8 cellular contexts compared by ENCODE assay signal in genomic region chr22:17774206-17774927, GRCh38. TPM values are rescaled to one million over a fixed set of nuclear protein-coding genes. Genes with fewer than 3 reads are reported as not detected.
A peak's percentile ranks its signal among the peaks of the same experiment; 100 is the strongest.
DNase-seq lines count a peak whose midpoint lies in the region; ATAC-seq and TF ChIP-seq lines count a peak whose summit lies in the region.

Gene BID (minus strand): TSS chr22:17774469. CDS start chr22:17750116, 24,353 bp downstream.

- H3K9ac ChIP-seq in HCT116 (ENCODE audit: low read length) = peak within 1 kb of the TSS; percentile 79

- H3K36me3 ChIP-seq in HCT116 (ENCODE audit: control insufficient read depth in 1 of 2, insufficient read depth in 2 of 2, low read length in 2 of 2) = no peaks in the 10 kb centered on the region
- H3K36me3 ChIP-seq in OCI-LY7 (ENCODE audit: insufficient read depth, low read length) = 0 out of 2 replicates have a peak, but pooled peaks cover 4% of the 10 kb centered on the region
- no peaks in the 10 kb centered on the region for H3K36me3 ChIP-seq in ascending aorta

- H3K27ac ChIP-seq in HCT116 (ENCODE audit: low read depth, low read length) = peak within 1 kb of the TSS; percentile 87
- peak within 1 kb of the TSS; percentile 79 for H3K27ac ChIP-seq in OCI-LY7 (ENCODE audit: low read depth, low read length, poor library complexity, severe bottlenecking)
- no peak within 1 kb of the TSS for H3K27ac ChIP-seq in ascending aorta
- no peak within 1 kb of the TSS for H3K27ac ChIP-seq in right cardiac atrium (ENCODE audit: low read length)

- H3K4me2 ChIP-seq in HCT116 (ENCODE audit: low read length) (peak within 1 kb of the TSS; percentile 97), OCI-LY7 (ENCODE audit: low read length) (peak within 1 kb of the TSS; percentile 81)

- H3K27me3 ChIP-seq in HCT116 (ENCODE audit: insufficient read depth, low read length) (no peaks in the 10 kb centered on the region), ascending aorta (no peaks in the 10 kb centered on the region), right cardiac atrium (ENCODE audit: control insufficient read depth, insufficient read depth) (no peaks in the 10 kb centered on the region)

- CTCF ChIA-PET in HCT116 (lab: Charles Lee) = interaction anchor here (0.7 to 1.3 kb wide), 3 partner anchors 11 to 302 kb away, joined by 4 to 8 read pairs (median 5); no protein-coding TSS in a partner anchor
- CTCF ChIA-PET in OCI-LY7 (lab: Charles Lee; ENCODE audit: unreplicated experiment) = interaction anchor here (0.9 to 1.1 kb wide), 2 partner anchors 22 to 26 kb away, joined by 3 to 4 read pairs; no protein-coding TSS in a partner anchor

- H3K79me2 ChIP-seq in HCT116 (ENCODE audit: insufficient read depth, low read length) = peaks cover 39% of the 10 kb centered on the region
- H3K79me2 ChIP-seq in OCI-LY7 (ENCODE audit: insufficient read depth, low read depth, low read length) = peaks cover 56% of the 10 kb centered on the region; the same call in 1 of the 2 replicates

- RAD21 ChIA-PET in HCT116 (lab: Charles Lee; ENCODE audit: low non-redundant PET in 1 of 2, low total read pairs in 2 of 2, uncharacterized antibody in 2 of 2, unreplicated experiment in 2 of 2) = interaction anchor here in 1 of 2 experiments (0.5 kb wide), 1 partner anchor 32 kb away, joined by 5 read pairs; no protein-coding TSS in a partner anchor

- TF ChIP-seq RAD21 in HCT116 (IDR thresholded peaks at IDR 0.05; ENCODE audit: low read depth) = no peak

- H4K20me1 ChIP-seq in HCT116 (ENCODE audit: insufficient read depth) (no peaks in the 10 kb centered on the region), OCI-LY7 (ENCODE audit: insufficient read depth, low read length) (peaks cover 20% of the 10 kb centered on the region)

- ATAC-seq in HCT116 = peak; percentile 79
- ATAC-seq in right cardiac atrium = peak; percentile 34 to 55
- no peak for ATAC-seq in HG03196 (IDR thresholded peaks at IDR 0.05; ENCODE audit: unreplicated experiment)

- TF ChIP-seq CTCF in HCT116 (IDR thresholded peaks at IDR 0.05 in 2 of 3, conservative IDR thresholded peaks at IDR 0.05 in 1 of 3; ENCODE audit: borderline replicate concordance in 1 of 3, insufficient read depth in 1 of 3, low read depth in 2 of 3, low read length in 2 of 3) = no peak
- no peak for TF ChIP-seq CTCF in OCI-LY7 (conservative IDR thresholded peaks at IDR 0.05; ENCODE audit: low read length)
- TF ChIP-seq CTCF in ascending aorta (IDR thresholded peaks at IDR 0.05) = no peak

- H3K4me1 ChIP-seq in HCT116 (ENCODE audit: control insufficient read depth in 1 of 2, insufficient read depth in 2 of 2, low read length in 2 of 2) = peaks cover 19 to 21% of the 10 kb centered on the region in 2 experiments
- H3K4me1 ChIP-seq in OCI-LY7 (ENCODE audit: insufficient read depth, low read length, poor library complexity, severe bottlenecking) = peaks cover 63% of the 10 kb centered on the region
- peaks cover 5 to 6% of the 10 kb centered on the region in 2 donors for H3K4me1 ChIP-seq in ascending aorta
- peaks cover 2% of the 10 kb centered on the region for H3K4me1 ChIP-seq in right cardiac atrium (ENCODE audit: control insufficient read depth, insufficient read depth, low read length)

- peak; percentile 15 for TF ChIP-seq POLR2A in HCT116 (IDR thresholded peaks at IDR 0.05; ENCODE audit: borderline replicate concordance, extremely low read depth, insufficient read depth, insufficient read length)

- H3K9me3 ChIP-seq in HCT116 (ENCODE audit: control insufficient read depth in 1 of 2, insufficient read depth in 1 of 2, low read depth in 1 of 2, low read length in 2 of 2) = no peaks in the 10 kb centered on the region
- no peaks in the 10 kb centered on the region for H3K9me3 ChIP-seq in OCI-LY7 (ENCODE audit: low read length)
- no peaks in the 10 kb centered on the region for H3K9me3 ChIP-seq in ascending aorta
- H3K9me3 ChIP-seq in right cardiac atrium (ENCODE audit: control insufficient read depth, low read length) = no peaks in the 10 kb centered on the region

- POLR2A ChIA-PET in HCT116 (lab: Charles Lee) (interaction anchor here (1.2 kb wide), 1 partner anchor 32 kb away, joined by 3 read pairs; no protein-coding TSS in a partner anchor), OCI-LY7 (lab: Charles Lee) (interaction anchor here (0.5 to 2.5 kb wide), 4 partner anchors 21 to 33 kb away, joined by 3 to 8 read pairs (median 4); no protein-coding TSS in a partner anchor)

- DNase-seq in GDM1 (lab: John Stamatoyannopoulos, UW) (peak; percentile 49), HCT116 (ENCODE audit: low read depth, low spot score) (no peak), OCI-LY7 (ENCODE audit: low spot score) (peak; percentile 81), ascending aorta (ENCODE audit: low spot score in 2 of 2) (no peak), right cardiac atrium (peak; percentile 53 to 82 (median 82)), renal cortical epithelial cell (ENCODE audit: low read depth) (no peak), T1000 (lab: John Stamatoyannopoulos, UW) (no peak)

- BruUV-seq in HCT116 (replicated peaks; lab: Mats Ljungman, UMichigan) (no TSS peak), OCI-LY7 (replicated peaks; lab: Mats Ljungman, UMichigan) (no TSS peak)

- peak within 1 kb of the TSS; percentile 92 for H2AFZ ChIP-seq in HCT116 (ENCODE audit: low read depth, low read length, poor library complexity, severe bottlenecking)
- peak within 1 kb of the TSS; percentile 43; the same call in 1 of the 2 replicates for H2AFZ ChIP-seq in OCI-LY7 (ENCODE audit: low read length)

- intact Hi-C loops in HCT116 (cut with micrococcal nuclease) = no loop called here
- intact Hi-C loops in OCI-LY7 (cut with micrococcal nuclease; ENCODE audit: unreplicated experiment) = loop anchor here (5.0 to 10.0 kb wide), 2 partner anchors 140 to 293 kb away; partner anchors contain the start of gene BCL2L13
- intact Hi-C loops in ascending aorta (cut with DNase I) = no loop called here
- intact Hi-C loops in right cardiac atrium (cut with DNase I) = no loop called here

- H3K9me2 ChIP-seq in HCT116 (ENCODE audit: insufficient read depth) = no peaks in the 10 kb centered on the region
- H3K9me2 ChIP-seq in OCI-LY7 (ENCODE audit: insufficient read depth, low read length) = no peaks in the 10 kb centered on the region

- under 1% methylated on average over 64 of the region's 64 CpGs for WGBS in right cardiac atrium

- H3K4me3 ChIP-seq in HCT116 (replicated peaks in 1 of 2; ENCODE audit: low read depth in 1 of 2, low read length in 2 of 2) (peak within 1 kb of the TSS; percentile 65 to 86), OCI-LY7 (ENCODE audit: low read depth, low read length, poor library complexity, severe bottlenecking) (peak within 1 kb of the TSS; percentile 75), ascending aorta (peak within 1 kb of the TSS; percentile 82 to 96), right cardiac atrium (ENCODE audit: low read length) (peak within 1 kb of the TSS; percentile 85)

TF ChIP-seq in HCT116, 20 proteins besides CTCF, POLR2A, EP300 and RAD21:
- TF ChIP-seq EZH2phosphoT487 (IDR thresholded peaks at IDR 0.05; ENCODE audit: borderline replicate concordance) = no peak
- TF ChIP-seq POLR2AphosphoS5 (IDR thresholded peaks at IDR 0.05; ENCODE audit: low read depth, low read length) = peak; percentile 45
- no peak for TF ChIP-seq TCF7L2 (IDR thresholded peaks at IDR 0.05; ENCODE audit: borderline replicate concordance, extremely low read depth, insufficient read depth, insufficient read length)
- TF ChIP-seq FOSL1 (IDR thresholded peaks at IDR 0.05; ENCODE audit: low read depth) = no peak
- no peak for TF ChIP-seq ZNF274 (IDR thresholded peaks at IDR 0.05; ENCODE audit: low read depth, low read length)
- no peak for TF ChIP-seq MAX (IDR thresholded peaks at IDR 0.05)
- TF ChIP-seq, protein P1, sequence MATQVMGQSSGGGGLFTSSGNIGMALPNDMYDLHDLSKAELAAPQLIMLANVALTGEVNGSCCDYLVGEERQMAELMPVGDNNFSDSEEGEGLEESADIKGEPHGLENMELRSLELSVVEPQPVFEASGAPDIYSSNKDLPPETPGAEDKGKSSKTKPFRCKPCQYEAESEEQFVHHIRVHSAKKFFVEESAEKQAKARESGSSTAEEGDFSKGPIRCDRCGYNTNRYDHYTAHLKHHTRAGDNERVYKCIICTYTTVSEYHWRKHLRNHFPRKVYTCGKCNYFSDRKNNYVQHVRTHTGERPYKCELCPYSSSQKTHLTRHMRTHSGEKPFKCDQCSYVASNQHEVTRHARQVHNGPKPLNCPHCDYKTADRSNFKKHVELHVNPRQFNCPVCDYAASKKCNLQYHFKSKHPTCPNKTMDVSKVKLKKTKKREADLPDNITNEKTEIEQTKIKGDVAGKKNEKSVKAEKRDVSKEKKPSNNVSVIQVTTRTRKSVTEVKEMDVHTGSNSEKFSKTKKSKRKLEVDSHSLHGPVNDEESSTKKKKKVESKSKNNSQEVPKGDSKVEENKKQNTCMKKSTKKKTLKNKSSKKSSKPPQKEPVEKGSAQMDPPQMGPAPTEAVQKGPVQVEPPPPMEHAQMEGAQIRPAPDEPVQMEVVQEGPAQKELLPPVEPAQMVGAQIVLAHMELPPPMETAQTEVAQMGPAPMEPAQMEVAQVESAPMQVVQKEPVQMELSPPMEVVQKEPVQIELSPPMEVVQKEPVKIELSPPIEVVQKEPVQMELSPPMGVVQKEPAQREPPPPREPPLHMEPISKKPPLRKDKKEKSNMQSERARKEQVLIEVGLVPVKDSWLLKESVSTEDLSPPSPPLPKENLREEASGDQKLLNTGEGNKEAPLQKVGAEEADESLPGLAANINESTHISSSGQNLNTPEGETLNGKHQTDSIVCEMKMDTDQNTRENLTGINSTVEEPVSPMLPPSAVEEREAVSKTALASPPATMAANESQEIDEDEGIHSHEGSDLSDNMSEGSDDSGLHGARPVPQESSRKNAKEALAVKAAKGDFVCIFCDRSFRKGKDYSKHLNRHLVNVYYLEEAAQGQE (IDR thresholded peaks at IDR 0.05; ENCODE audit: low read depth) = no peak
- TF ChIP-seq ZFX (IDR thresholded peaks at IDR 0.05) = peak; percentile 84; the same call in 1 of the 2 replicates
- TF ChIP-seq ELF1 (IDR thresholded peaks at IDR 0.05; ENCODE audit: borderline replicate concordance, low read depth) = no peak
- TF ChIP-seq, protein P2, sequence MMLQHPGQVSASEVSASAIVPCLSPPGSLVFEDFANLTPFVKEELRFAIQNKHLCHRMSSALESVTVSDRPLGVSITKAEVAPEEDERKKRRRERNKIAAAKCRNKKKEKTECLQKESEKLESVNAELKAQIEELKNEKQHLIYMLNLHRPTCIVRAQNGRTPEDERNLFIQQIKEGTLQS (IDR thresholded peaks at IDR 0.05) = no peak

RNA-seq across cellular contexts. Expression of gene BID, which starts in this region (rescaled TPM):
- total RNA-seq in HCT116 (2021; ENCODE audit: unreplicated experiment) (58.2 TPM), OCI-LY7 (2022) (51.9 and 60.3 TPM in 2 replicates), ascending aorta (37.5 TPM), right cardiac atrium (10 to 100 TPM in 3 of 4 donors, 1 to 10 TPM in 1; 7.2 to 13.1 (median 11.3) TPM), renal cortical epithelial cell (34.8 and 72.9 TPM in 2 replicates)
- 65.1 and 82.9 TPM in 2 replicates for polyA plus RNA-seq in HCT116 (2012)
- 59.9 and 87.8 TPM in 2 replicates for total RNA-seq in OCI-LY7 (2014; rRNA removed; shearing (Covaris generic))
- 12.7 TPM for polyA plus RNA-seq in right cardiac atrium

Comparison
In these comparisons a context has a peak if more than half of its experiments do, and no peak if none do; other contexts are left out.
1. DNase-seq: peak in GDM1 (single experiment), OCI-LY7 (single experiment) and right cardiac atrium (3 of 3); none in HCT116 (single experiment), ascending aorta (0 of 2), renal cortical epithelial cell (single experiment) and T1000 (single experiment).
2. H3K27ac ChIP-seq: peak in HCT116 (single experiment) and OCI-LY7 (single experiment); none in ascending aorta (0 of 2) and right cardiac atrium (single experiment).
3. Peak in every context shown above with its lines, with median percentiles within 50 percentile points of each other: H3K4me3 ChIP-seq.